Comparison of ENCODE assay signal across 16 cellular contexts in genomic region chr3:99646107-99646435, GRCh38. TPM values are rescaled to one million over a fixed set of nuclear protein-coding genes. Genes with fewer than 3 reads are reported as not detected.
DNase-seq lines count a peak whose midpoint lies in the region; ATAC-seq, FAIRE-seq and TF ChIP-seq lines count a peak whose summit lies in the region.
"Had no signal": no experiment of that assay in that cellular context is flagged by ENCODE, and none has a peak within 500 bp of the region (broad histone marks: within the 10 kb centered on the region; RNA-seq: fewer than 3 reads in every experiment).

No MANE protein-coding gene starts in this region.

- H3K9me3 ChIP-seq in IMR-90 (ENCODE audit: control insufficient read depth, insufficient read depth, low read length) = no peaks in the 10 kb centered on the region
- H3K9me3 ChIP-seq in H1 (ENCODE audit: insufficient read depth in 2 of 2, low read depth in 1 of 2, low read length in 1 of 2) = no peaks in the 10 kb centered on the region
- no peaks in the 10 kb centered on the region for H3K9me3 ChIP-seq in right atrium auricular region
- no peaks in the 10 kb centered on the region for H3K9me3 ChIP-seq in stomach

- no peak for FAIRE-seq in H1 (lab: Jason Lieb, UNC)

- H2BK20ac ChIP-seq in IMR-90 (ENCODE audit: low read depth, low read length) (peak overlapping the region; percentile 50), H1 (ENCODE audit: low read length) (no peak overlapping the region)

- intact Hi-C loops in IMR-90 (cut with micrococcal nuclease) = loop anchor here (10.0 kb wide), 1 partner anchor 251 kb away; no protein-coding TSS in a partner anchor
- intact Hi-C loops in stomach (cut with DNase I; ENCODE audit: low total_unique reads) = no loop called here

- no peak overlapping the region for H3K4me3 ChIP-seq in IMR-90 (ENCODE audit: insufficient read depth, low read depth, low read length)
- H3K4me3 ChIP-seq in H1 (ENCODE audit: extremely low read depth in 1 of 4, insufficient read depth in 2 of 4, low read depth in 3 of 4, low read length in 4 of 4) = no peak overlapping the region
- no peak overlapping the region for H3K4me3 ChIP-seq in right atrium auricular region
- H3K4me3 ChIP-seq in stomach = no peak overlapping the region

- H3K14ac ChIP-seq in IMR-90 (replicated peaks; ENCODE audit: low read depth, low read length) (peak overlapping the region; percentile 31), H1 (ENCODE audit: insufficient read length) (no peak overlapping the region)

- TF ChIP-seq RAD21 in IMR-90 (IDR thresholded peaks at IDR 0.05; ENCODE audit: low read length) (no peak), H1 (IDR thresholded peaks at IDR 0.05 in 1 of 2, conservative IDR thresholded peaks at IDR 0.05 in 1 of 2; ENCODE audit: low read depth in 2 of 2, low read length in 2 of 2) (no peak)

- POLR2A ChIA-PET in IMR-90 (lab: Charles Lee; ENCODE audit: unreplicated experiment) (no interaction called here), H1 (lab: Charles Lee; ENCODE audit: partially characterized antibody) (no interaction called here)

- ATAC-seq in IMR-90 (ENCODE audit: low read depth) (peak; percentile 25), HG03520 (IDR thresholded peaks at IDR 0.05; ENCODE audit: unreplicated experiment) (no peak), omental fat pad (ENCODE audit: low FRiP score) (no peak), GM21576 (IDR thresholded peaks at IDR 0.05; ENCODE audit: unreplicated experiment) (no peak)

- H2AFZ ChIP-seq in IMR-90 (replicated peaks; ENCODE audit: low read length, poor library complexity) = no peak overlapping the region
- peak overlapping the region; percentile 68; the same call in 1 of the 2 replicates for H2AFZ ChIP-seq in H1 (ENCODE audit: low read length)
- H2AFZ ChIP-seq: parathyroid adenoma had no signal

- H2BK5ac ChIP-seq in IMR-90 (ENCODE audit: low read depth, low read length, poor library complexity, severe bottlenecking) (peak overlapping the region; percentile 71), H1 (ENCODE audit: low read depth, low read length) (no peak overlapping the region)

- dilution Hi-C loops in IMR-90 (cut with HindIII; ENCODE audit: low sequenced_read_pairs, unreplicated experiment) = no loop called here

- H3K23me2 ChIP-seq in H1 (ENCODE audit: low read depth, low read length) = no peaks in the 10 kb centered on the region

- H3K4me1 ChIP-seq in IMR-90 (ENCODE audit: control insufficient read depth, insufficient read depth, low read length) (peaks cover 20% of the 10 kb centered on the region), H1 (replicated peaks in 1 of 4; ENCODE audit: control insufficient read depth in 3 of 4, insufficient read depth in 4 of 4, low read length in 3 of 4) (peaks cover 0 to 4% (median 2%) of the 10 kb centered on the region in 4 experiments; a peak in 1 of 7 replicates), right atrium auricular region (peaks cover 0 to 31% of the 10 kb centered on the region in 2 donors), stomach (peaks cover 0 to 20% (median 3%) of the 10 kb centered on the region in 4 donors)
- H3K4me1 ChIP-seq: parathyroid adenoma had no signal

- H2BK12ac ChIP-seq in H1 (ENCODE audit: low read depth, low read length) = no peak overlapping the region

- H3K4me2 ChIP-seq in IMR-90 (ENCODE audit: low read depth, low read length) (peak overlapping the region; percentile 75), H1 (ENCODE audit: insufficient read depth in 1 of 2, low read depth in 2 of 2, low read length in 2 of 2) (no peak overlapping the region)

- TF ChIP-seq CTCF in IMR-90 (conservative IDR thresholded peaks at IDR 0.05; ENCODE audit: low read depth, low read length) (no peak), H1 (IDR thresholded peaks at IDR 0.05; ENCODE audit: control extremely low read depth in 1 of 3, insufficient read depth in 1 of 3, low read depth in 1 of 3, low read length in 3 of 3) (no peak), right atrium auricular region (IDR thresholded peaks at IDR 0.05) (no peak), stomach (IDR thresholded peaks at IDR 0.05) (no peak), omental fat pad (IDR thresholded peaks at IDR 0.05) (no peak)

- no TSS peak for BruUV-seq in IMR-90 (replicated peaks; lab: Mats Ljungman, UMichigan)

- H3K36me3 ChIP-seq in IMR-90 (ENCODE audit: control insufficient read depth, insufficient read depth, low read length) (no peaks in the 10 kb centered on the region), H1 (ENCODE audit: control insufficient read depth in 2 of 4, insufficient read depth in 4 of 4, low read length in 3 of 4) (no peaks in the 10 kb centered on the region), right atrium auricular region (no peaks in the 10 kb centered on the region), stomach (no peaks in the 10 kb centered on the region)

- H3K79me1 ChIP-seq in IMR-90 (ENCODE audit: low read depth in 1 of 2, low read length in 2 of 2) (peaks cover 33 to 63% of the 10 kb centered on the region in 2 experiments), H1 (ENCODE audit: low read depth, low read length) (no peaks in the 10 kb centered on the region)

- peak overlapping the region; percentile 56 for H3K23ac ChIP-seq in IMR-90 (ENCODE audit: low read depth, low read length)
- H3K23ac ChIP-seq in H1 (ENCODE audit: insufficient read length) = no peak overlapping the region

- H4K20me1 ChIP-seq in IMR-90 (ENCODE audit: insufficient read depth, low read length) (no peaks in the 10 kb centered on the region), H1 (replicated peaks in 1 of 2; ENCODE audit: control insufficient read depth in 1 of 2, insufficient read depth in 2 of 2, low read length in 2 of 2) (no peaks in the 10 kb centered on the region)

- CTCF ChIA-PET in IMR-90 (lab: Yijun Ruan, JAX) = interaction anchor here (0.7 to 2.9 kb wide), 9 partner anchors 10 to 147 kb away, joined by 3 to 12 read pairs (median 3); no protein-coding TSS in a partner anchor
- CTCF ChIA-PET in H1 (lab: Charles Lee; ENCODE audit: partially characterized antibody) = interaction anchor here (0.5 to 6.9 kb wide), 24 partner anchors 9 to 1342 kb away, joined by 3 to 49 read pairs (median 4); partner anchors contain the start of gene COL8A1

- peak overlapping the region; percentile 50; the same call in 1 of the 3 replicates for H2BK15ac ChIP-seq in IMR-90 (ENCODE audit: low read depth, low read length)
- H2BK15ac ChIP-seq in H1 (ENCODE audit: low read length) = no peak overlapping the region

- H4K5ac ChIP-seq in IMR-90 (ENCODE audit: low read depth, low read length) (peak overlapping the region; percentile 92), H1 (ENCODE audit: insufficient read length, low read depth, low read length) (no peak overlapping the region)

- H3K79me2 ChIP-seq in H1 (ENCODE audit: control insufficient read depth in 1 of 2, insufficient read depth in 2 of 2, low read length in 2 of 2) = no peaks in the 10 kb centered on the region
- H3K79me2 ChIP-seq: parathyroid adenoma had no signal

- WGBS in IMR-90 (ENCODE audit: extremely low coverage in 2 of 2, insufficient read length in 1 of 2), 2 experiments = no CpG with 5 or more reads among the region's 1 CpG
- WGBS in H1 (ENCODE audit: extremely low coverage in 1 of 2, insufficient coverage in 1 of 2, insufficient read length in 1 of 2, insufficient replicate concordance in 2 of 2, low coverage in 1 of 2, low lambda C conversion rate in 2 of 2, missing lambda C conversion rate in 1 of 2), 2 experiments = 95% methylated on average over 1 of the region's 1 CpG; no CpG with 5 or more reads in 1 of the 2 experiments
- 71 to 79% (median 74%) methylated on average over 1 of the region's 1 CpG for WGBS in stomach, 5 donors

- in situ Hi-C loops in IMR-90 (cut with MboI; ENCODE audit: low sequenced_read_pairs) = no loop called here

- H4K8ac ChIP-seq in IMR-90 (ENCODE audit: low read depth in 2 of 2, low read length in 2 of 2) = peak overlapping the region; percentile 17 to 58; a peak in 3 of 4 replicates
- no peak overlapping the region for H4K8ac ChIP-seq in H1 (ENCODE audit: extremely low read depth, insufficient read depth, low read length)

- H4K91ac ChIP-seq in IMR-90 (ENCODE audit: insufficient read depth, low read depth, low read length) (0 out of 2 replicates have a peak overlapping the region, but pooled peaks have one; percentile 43), H1 (replicated peaks; ENCODE audit: insufficient read length, low read length) (no peak overlapping the region)

- DNase-seq in IMR-90 = no peak
- DNase-seq in H1 (ENCODE audit: low read depth in 1 of 2, low spot score in 2 of 2) = no peak
- DNase-seq in right atrium auricular region (ENCODE audit: low spot score) = no peak
- DNase-seq in stomach = no peak
- no peak for DNase-seq in omental fat pad (ENCODE audit: low spot score)
- DNase-seq in activated CD8-positive, alpha-beta memory T cell treated with anti-CD3 and anti-CD28 coated beads for 24 hours = no peak
- DNase-seq: activated B cell treated with CpG ODN at 0.5 μM for 24 hours; activated effector memory CD4-positive, alpha-beta T cell treated with Interleukin-2 at 50 U/mL for 16 hours; left cardiac atrium; NCI-H1436 treated with DMSO at 0.1 percent for 48 hours; NK-92 treated with Interleukin-12 subunit alpha and Interleukin-12 subunit beta, amount 100 ng/mL, for 24 hours; RPMI8226; stimulated activated naive CD4-positive, alpha-beta T cell treated with Interleukin-2 at 50 U/mL for 16 hours had no signal

- peak overlapping the region; percentile 1; the same call in 1 of the 2 replicates for H3K9ac ChIP-seq in IMR-90 (ENCODE audit: low read depth, low read length)
- H3K9ac ChIP-seq in H1 (replicated peaks in 1 of 4; ENCODE audit: extremely low read depth in 1 of 4, low read depth in 3 of 4, low read length in 3 of 4) = no peak overlapping the region
- H3K9ac ChIP-seq: parathyroid adenoma had no signal

- H2BK120ac ChIP-seq in IMR-90 (ENCODE audit: low read depth, low read length) = peak overlapping the region; percentile 77
- H2BK120ac ChIP-seq in H1 (replicated peaks; ENCODE audit: low read depth, low read length) = no peak overlapping the region

- H3K4ac ChIP-seq in IMR-90 (ENCODE audit: low read depth, low read length) = peak overlapping the region; percentile 49
- H3K4ac ChIP-seq in H1 (replicated peaks; ENCODE audit: insufficient read length, low read depth, low read length) = no peak overlapping the region

- H2AK9ac ChIP-seq in IMR-90 (replicated peaks; ENCODE audit: low read depth, low read length, poor library complexity) = peak overlapping the region; percentile 1

- no peaks in the 10 kb centered on the region; the same call in 1 of the 2 replicates for H3K9me1 ChIP-seq in IMR-90 (ENCODE audit: insufficient read depth, low read length)

- H3K27me3 ChIP-seq in IMR-90 (ENCODE audit: control insufficient read depth, insufficient read depth, low read length) (no peaks in the 10 kb centered on the region), H1 (replicated peaks in 1 of 4; ENCODE audit: control insufficient read depth in 3 of 4, extremely low read depth in 1 of 4, insufficient read depth in 3 of 4, low read length in 3 of 4) (no peaks in the 10 kb centered on the region), right atrium auricular region (no peaks in the 10 kb centered on the region), stomach (no peaks in the 10 kb centered on the region)

- TF ChIP-seq POLR2A in IMR-90 (IDR thresholded peaks at IDR 0.05; ENCODE audit: low read depth, low read length) (no peak), H1 (IDR thresholded peaks at IDR 0.05; ENCODE audit: control extremely low read depth in 1 of 2, low read depth in 2 of 2, low read length in 2 of 2) (no peak), stomach (IDR thresholded peaks at IDR 0.05) (no peak)

- H3K27ac ChIP-seq in IMR-90 (ENCODE audit: insufficient read depth, low read length) (peak overlapping the region; percentile 76; the same call in 1 of the 2 replicates), H1 (ENCODE audit: low read depth, low read length) (no peak overlapping the region), right atrium auricular region (peak overlapping the region; percentile 67 to 73), stomach (peak overlapping the region in 3 of 5 donors; percentile 52 to 57 (median 56))
- H3K27ac ChIP-seq: parathyroid adenoma had no signal

- H3K56ac ChIP-seq in IMR-90 (ENCODE audit: extremely low read depth, insufficient read depth, low read length) = 0 out of 2 replicates have a peak overlapping the region, but pooled peaks have one; percentile 44
- H3K56ac ChIP-seq in H1 (replicated peaks; ENCODE audit: insufficient read length, low read depth, low read length) = no peak overlapping the region

- no peak for TF ChIP-seq EP300 in H1 (IDR thresholded peaks at IDR 0.05; ENCODE audit: borderline replicate concordance in 1 of 2, low read depth in 2 of 2, low read length in 2 of 2)
- TF ChIP-seq EP300 in stomach (IDR thresholded peaks at IDR 0.05) = no peak

- 0 out of 2 replicates have a peak overlapping the region, but pooled peaks have one; percentile 9 for H2AK5ac ChIP-seq in IMR-90 (ENCODE audit: low read depth, low read length)
- H2AK5ac ChIP-seq in H1 (ENCODE audit: low read depth, low read length) = no peak overlapping the region

- H3K18ac ChIP-seq in IMR-90 (ENCODE audit: low read depth, low read length) (peak overlapping the region; percentile 82), H1 (ENCODE audit: extremely low read depth, low read length) (no peak overlapping the region)

RNA-seq across cellular contexts. Expression of gene COL8A1, which starts 7.7 kb away (rescaled TPM):
- total RNA-seq in IMR-90 (2012; rRNA removed) = 109 and 119 TPM in 2 replicates
- 133 and 151 TPM in 2 replicates for polyA plus RNA-seq in IMR-90 (2012; rRNA removed)
- 59.3 and 60.5 TPM in 2 replicates for polyA plus RNA-seq in IMR-90 (2012; cell fraction: cytosol; rRNA removed)
- 44.8 and 87.0 TPM in 2 replicates for polyA plus RNA-seq in IMR-90 (2012; cell fraction: nucleus; rRNA removed; ENCODE audit: low replicate concordance)
- total RNA-seq in H1 (2021; fragmentation: NEBNext Ultra II Directional; extraction: Animal tissue kit (Norgen Biotek cat#: 25700)) = 0.99 and 1.2 TPM in 2 replicates
- polyA plus RNA-seq in H1 (2011; rRNA removed) = 0.21 and 0.35 TPM in 2 replicates
- 0.18 TPM for polyA plus RNA-seq in H1 (2011; cell fraction: cytosol; rRNA removed)
- 0.17 TPM for polyA plus RNA-seq in H1 (2011; cell fraction: nucleus; rRNA removed)
- polyA plus RNA-seq in H1 (2012, experiment 1 of 2) = 0.09 to 0.58 TPM (median 0.32 TPM) in 4 replicates
- 0.14 TPM for polyA plus RNA-seq in H1 (2012, experiment 2 of 2)
- polyA plus RNA-seq in H1 (2013, experiment 1 of 2) = 2.8 TPM
- polyA plus RNA-seq in H1 (2013, experiment 2 of 2) = 3.1 TPM
- 0.56 and 2.2 TPM in 2 replicates for polyA minus RNA-seq in H1 (2011; rRNA and poly(A)+ RNA removed)
- polyA minus RNA-seq in H1 (2011; cell fraction: cytosol; rRNA and poly(A)+ RNA removed) = not detected
- polyA minus RNA-seq in H1 (2011; cell fraction: nucleus; rRNA and poly(A)+ RNA removed) = 1.1 TPM
- total RNA-seq in right atrium auricular region = 10 to 100 TPM; 43.3 to 53.8 TPM
- 10 to 100 TPM in 3 of 5 donors, 1 to 10 TPM in 2; 5.9 to 16.5 (median 11.7) TPM for total RNA-seq in stomach
- 1 to 10 TPM in 1 of 3 donors, under 1 TPM in 2; 0.31 to 1.1 (median 0.90) TPM for polyA plus RNA-seq in stomach
- total RNA-seq in omental fat pad = 100 to 1,000 TPM in 3 of 4 donors, 10 to 100 TPM in 1; 16.7 to 303 (median 151) TPM
